In genomic region chr12:6643569-6644256, GRCh38 we compare ENCODE assay signal across 13 cellular contexts. TPM values are rescaled to one million over a fixed set of nuclear protein-coding genes. Genes with fewer than 3 reads are reported as not detected.
DNase-seq lines count a peak whose midpoint lies in the region; ATAC-seq and TF ChIP-seq lines count a peak whose summit lies in the region.
"Had no signal": no experiment of that assay in that cellular context is flagged by ENCODE, and none has a peak within 500 bp of the region (broad histone marks: within the 10 kb centered on the region; RNA-seq: fewer than 3 reads in every experiment).

No MANE protein-coding gene starts in this region.

- H2BK120ac ChIP-seq in H9 (ENCODE audit: low read depth, low read length, poor library complexity, severe bottlenecking): no peak overlapping the region

- H3K23ac ChIP-seq in H9 (ENCODE audit: insufficient read length, low read depth, low read length): no peak overlapping the region

- H2BK15ac ChIP-seq in H9 (ENCODE audit: low read depth, low read length): no peak overlapping the region

- TF ChIP-seq CTCF in DND-41 (IDR thresholded peaks at IDR 0.05; ENCODE audit: borderline replicate concordance, extremely low read depth, low read length, poor library complexity, severe bottlenecking) (no peak), NB4 (IDR thresholded peaks at IDR 0.05; ENCODE audit: low read depth, low read length) (no peak), endothelial cell (IDR thresholded peaks at IDR 0.05; ENCODE audit: unreplicated experiment) (no peak), nephron (IDR thresholded peaks at IDR 0.05; ENCODE audit: unreplicated experiment in 3 of 3) (no peak), H9 (conservative IDR thresholded peaks at IDR 0.05) (no peak)

- H3K27me3 ChIP-seq in DND-41 (ENCODE audit: insufficient read depth, low read length, poor library complexity): no peaks in the 10 kb centered on the region
- no peaks in the 10 kb centered on the region; the same call in 1 of the 2 replicates for H3K27me3 ChIP-seq in H9 (ENCODE audit: insufficient read depth, low read length)
- H3K27me3 ChIP-seq: thyroid gland had no signal

- no peak overlapping the region for H4K91ac ChIP-seq in H9 (ENCODE audit: insufficient read length, low read depth, low read length)

- H3K4me1 Mint-ChIP-seq in endothelial cell (ENCODE audit: unreplicated experiment): peaks cover 67% of the 10 kb centered on the region
- H3K4me1 Mint-ChIP-seq in nephron: peaks cover 16% of the 10 kb centered on the region
- H3K4me1 Mint-ChIP-seq in H9: peaks cover 14 to 21% of the 10 kb centered on the region in 2 experiments

- no peak for TF ChIP-seq POLR2A in NB4 (IDR thresholded peaks at IDR 0.05; ENCODE audit: extremely low read depth, insufficient read length)

- DNase-seq in DND-41: no peak
- DNase-seq in NB4 (ENCODE audit: low read depth): peak; percentile 71
- no peak for DNase-seq in endothelial cell (ENCODE audit: low spot score)
- no peak for DNase-seq in HUDEP-2 (lab: John Stamatoyannopoulos, UW; ENCODE audit: unreplicated experiment in 76 of 76)
- no peak for DNase-seq in H9
- no peak for DNase-seq in NCI-H146 (lab: John Stamatoyannopoulos, UW)
- DNase-seq in NCI-H128 (lab: John Stamatoyannopoulos, UW; ENCODE audit: unreplicated experiment): no peak
- DNase-seq: activated CD8-positive, alpha-beta memory T cell treated with anti-CD3 and anti-CD28 coated beads for 24 hours; DMS 273 treated with DMSO at 0.1 percent for 48 hours; foreskin keratinocyte; NCI-H1092 treated with DMSO at 0.1 percent for 48 hours; thyroid gland had no signal

- peaks cover 11% of the 10 kb centered on the region for H3K27me3 Mint-ChIP-seq in endothelial cell (ENCODE audit: unreplicated experiment)
- H3K27me3 Mint-ChIP-seq in nephron (ENCODE audit: low read depth): peaks cover 12% of the 10 kb centered on the region
- peaks cover 52% of the 10 kb centered on the region for H3K27me3 Mint-ChIP-seq in H9 (ENCODE audit: low read depth)

- no peak overlapping the region for H3K27ac ChIP-seq in DND-41 (ENCODE audit: low read length)
- no peak overlapping the region for H3K27ac ChIP-seq in H9 (ENCODE audit: insufficient read length, low read depth, low read length)
- H3K27ac ChIP-seq: foreskin keratinocyte, thyroid gland had no signal

- H3K4me2 ChIP-seq in DND-41 (ENCODE audit: insufficient read depth, low read length) (no peak overlapping the region), H9 (ENCODE audit: insufficient read depth, insufficient read length, low read length) (no peak overlapping the region)

- H2AFZ ChIP-seq in DND-41 (ENCODE audit: low read depth, low read length) (0 out of 2 replicates have a peak overlapping the region, but pooled peaks have one; percentile 24), H9 (ENCODE audit: low read length) (no peak overlapping the region)

- H3K36me3 ChIP-seq in DND-41 (ENCODE audit: insufficient read depth, low read length): peaks cover 8% of the 10 kb centered on the region

- no peak overlapping the region for H2AK5ac ChIP-seq in H9 (ENCODE audit: insufficient read length, low read length)

- no CpG with 5 or more reads among the region's 6 CpGs for WGBS in H9 (ENCODE audit: extremely low coverage, insufficient read length, low lambda C conversion rate)

- H3K4ac ChIP-seq in H9 (ENCODE audit: low read depth, low read length): no peak overlapping the region

- no peaks in the 10 kb centered on the region for H3K9me3 Mint-ChIP-seq in endothelial cell (ENCODE audit: unreplicated experiment)
- H3K9me3 Mint-ChIP-seq in nephron: no peaks in the 10 kb centered on the region
- no peaks in the 10 kb centered on the region for H3K9me3 Mint-ChIP-seq in H9

- H4K5ac ChIP-seq in H9 (ENCODE audit: insufficient read length, low read depth, low read length): no peak overlapping the region

- H4K8ac ChIP-seq in H9 (replicated peaks; ENCODE audit: insufficient read length, low read depth, low read length): no peak overlapping the region

- no peak overlapping the region for H3K56ac ChIP-seq in H9 (ENCODE audit: insufficient read length, low read depth, low read length)

- H3K18ac ChIP-seq in H9 (ENCODE audit: insufficient read length, low read depth, low read length): no peak overlapping the region

- no peaks in the 10 kb centered on the region for H3K79me1 ChIP-seq in H9 (ENCODE audit: insufficient read depth, low read depth, low read length, poor library complexity, severe bottlenecking)

- H3K9ac ChIP-seq in DND-41 (ENCODE audit: low read depth, low read length): no peak overlapping the region
- H3K9ac ChIP-seq in H9 (ENCODE audit: extremely low read depth, insufficient read length, low read length): no peak overlapping the region

- H3K36me3 Mint-ChIP-seq in endothelial cell (ENCODE audit: low read depth, unreplicated experiment) (peaks cover 34% of the 10 kb centered on the region), nephron (ENCODE audit: low read depth) (peaks cover 23% of the 10 kb centered on the region), H9 (ENCODE audit: insufficient read depth in 1 of 3, low read depth in 3 of 3) (peaks cover 0 to 6% (median 6%) of the 10 kb centered on the region in 3 experiments; a peak in 5 of 7 replicates)

- H2BK5ac ChIP-seq in H9 (ENCODE audit: insufficient read length, low read length): no peak overlapping the region

- H3K9me3 ChIP-seq in DND-41 (ENCODE audit: insufficient read depth, low read length, severe bottlenecking) (no peaks in the 10 kb centered on the region), H9 (ENCODE audit: control insufficient read depth, low read depth, low read length) (no peaks in the 10 kb centered on the region)
- H3K9me3 ChIP-seq: thyroid gland had no signal

- no peak overlapping the region for H2BK12ac ChIP-seq in H9 (ENCODE audit: insufficient read length, low read depth, low read length)

- no peak overlapping the region for H3T11ph ChIP-seq in H9 (ENCODE audit: low read length)

- no peak overlapping the region for H2BK20ac ChIP-seq in H9 (ENCODE audit: low read depth, low read length, poor library complexity, severe bottlenecking)

- no peak overlapping the region for H3K4me3 ChIP-seq in DND-41 (ENCODE audit: low read depth in 1 of 2, low read length in 2 of 2)
- H3K4me3 ChIP-seq in NB4 (ENCODE audit: low read depth, low read length): peak overlapping the region; percentile 46
- H3K4me3 ChIP-seq: thyroid gland had no signal

- H3K79me2 ChIP-seq in DND-41 (ENCODE audit: insufficient read depth, low read length) (no peaks in the 10 kb centered on the region), H9 (ENCODE audit: insufficient read depth, low read length) (no peaks in the 10 kb centered on the region)

- H3K23me2 ChIP-seq in H9 (ENCODE audit: insufficient read length, low read depth, low read length, poor library complexity, severe bottlenecking): peaks cover 4% of the 10 kb centered on the region

- H3K27ac Mint-ChIP-seq in endothelial cell (ENCODE audit: unreplicated experiment): peak overlapping the region; percentile 99
- peak overlapping the region; percentile 63 to 88 (median 74) for H3K27ac Mint-ChIP-seq in nephron
- H3K27ac Mint-ChIP-seq in H9: no peak overlapping the region

- no peak for ATAC-seq in DND-41 (ENCODE audit: insufficient read depth, low read depth)
- ATAC-seq: foreskin keratinocyte had no signal

- H3K4me1 ChIP-seq in DND-41 (ENCODE audit: insufficient read depth, low read length) (no peaks in the 10 kb centered on the region; the same call in 1 of the 2 replicates), H9 (ENCODE audit: insufficient read depth, low read length) (no peaks in the 10 kb centered on the region; the same call in 1 of the 2 replicates)
- H3K4me1 ChIP-seq: foreskin keratinocyte had no signal

- H4K20me1 ChIP-seq in DND-41 (ENCODE audit: insufficient read depth, low read length): no peaks in the 10 kb centered on the region
- no peaks in the 10 kb centered on the region for H4K20me1 ChIP-seq in H9 (ENCODE audit: control insufficient read depth, insufficient read depth, insufficient read length)

- H3K4me3 Mint-ChIP-seq in endothelial cell (ENCODE audit: unreplicated experiment) (peak overlapping the region; percentile 71), nephron (no peak overlapping the region), H9 (no peak overlapping the region)

- no peak overlapping the region for H3K14ac ChIP-seq in H9 (ENCODE audit: insufficient read depth, low read length)

RNA-seq across cellular contexts. Expression of gene ACRBP, which starts 3.5 kb away (rescaled TPM):
- total RNA-seq in endothelial cell (ENCODE audit: unreplicated experiment) (19.3 TPM), H9 (2021) (1.3 and 1.9 TPM in 2 replicates)

RNA-seq across cellular contexts. Expression of gene LPAR5, which starts 8.0 kb away (rescaled TPM):
- total RNA-seq in endothelial cell (ENCODE audit: unreplicated experiment) (2.7 TPM), H9 (2021) (0.22 TPM in 2 replicates)

RNA-seq across cellular contexts. Expression of gene ING4, which starts 19.2 kb away (rescaled TPM):
- total RNA-seq in endothelial cell (ENCODE audit: unreplicated experiment) (41.3 TPM), H9 (2021) (20.1 TPM in 2 replicates)

RNA-seq across cellular contexts. Expression of gene CHD4, which starts 36.5 kb away (rescaled TPM):
- total RNA-seq in endothelial cell (ENCODE audit: unreplicated experiment) (334 TPM), H9 (2021) (334 and 346 TPM in 2 replicates)

RNA-seq across cellular contexts. Expression of gene ZNF384, which starts 45.5 kb away (rescaled TPM):
- 85.2 TPM for total RNA-seq in endothelial cell (ENCODE audit: unreplicated experiment)
- total RNA-seq in H9 (2021): 83.5 and 88.0 TPM in 2 replicates

Comparison
In these comparisons a context has a peak if more than half of its experiments do, and no peak if none do; other contexts are left out.
1. H3K27ac Mint-ChIP-seq: peak in endothelial cell (single experiment) and nephron (3 of 3); none in H9 (0 of 3).